ENCODE assay signal across 21 cellular contexts in the genomic region with DNA sequence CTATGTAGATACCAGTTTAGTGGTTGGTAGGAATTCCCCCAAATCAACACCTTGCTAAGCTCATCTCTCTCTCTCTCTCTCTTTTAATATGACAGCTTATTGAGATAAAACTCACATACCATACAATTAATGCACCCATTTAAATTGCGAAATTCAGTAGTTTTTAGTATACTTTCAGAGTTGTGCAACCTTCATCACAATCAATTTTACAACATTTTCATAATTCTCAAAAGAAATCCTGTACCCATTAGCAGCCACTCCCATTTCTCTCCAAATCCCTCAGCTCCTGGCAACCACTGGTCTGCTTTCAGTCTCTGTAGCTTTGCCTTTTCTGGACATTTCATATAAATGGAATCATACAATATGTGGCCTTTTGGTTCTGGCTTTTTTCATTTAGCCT. TPM values are rescaled to one million over a fixed set of nuclear protein-coding genes. Genes with fewer than 3 reads are reported as not detected.
DNase-seq lines count a peak whose midpoint lies in the region; ATAC-seq, FAIRE-seq and TF ChIP-seq lines count a peak whose summit lies in the region.
"Had no signal": no experiment of that assay in that cellular context is flagged by ENCODE, and none has a peak within 500 bp of the region (broad histone marks: within the 10 kb centered on the region; RNA-seq: fewer than 3 reads in every experiment).

No MANE protein-coding gene starts in this region.

- FAIRE-seq in astrocyte (lab: Jason Lieb, UNC), result no peak

- H3K4me1 Mint-ChIP-seq in astrocyte (ENCODE audit: low read depth, unreplicated experiment), result peaks cover 38% of the 10 kb centered on the region
- H3K4me1 Mint-ChIP-seq: activated CD8-positive, alpha-beta memory T cell treated with anti-CD3 and anti-CD28 coated beads, Interleukin-2, amount 10 ng/mL, durations not matched to agents 7 days and 5 days had no signal

- H3K27me3 ChIP-seq in astrocyte (ENCODE audit: insufficient read depth, low read length), result no peaks in the 10 kb centered on the region
- no peaks in the 10 kb centered on the region for H3K27me3 ChIP-seq in skeletal muscle satellite cell (ENCODE audit: control insufficient read depth, insufficient read depth, low read length)
- H3K27me3 ChIP-seq in aorta (ENCODE audit: control insufficient read depth in 1 of 2, insufficient read depth in 2 of 2, low read length in 1 of 2), result no peaks in the 10 kb centered on the region
- peaks cover 25% of the 10 kb centered on the region for H3K27me3 ChIP-seq in gastroesophageal sphincter
- H3K27me3 ChIP-seq: cardiac muscle cell had no signal

- H3K9me3 Mint-ChIP-seq in astrocyte (ENCODE audit: unreplicated experiment), result peaks cover 5% of the 10 kb centered on the region
- H3K9me3 Mint-ChIP-seq: activated naive CD8-positive, alpha-beta T cell treated with anti-CD3 and anti-CD28 coated beads, Interleukin-2, amount 10 ng/mL, durations not matched to agents 7 days and 5 days; activated T-helper 17 cell treated with anti-CD3 and anti-CD28 coated beads, Interleukin-2, amount 50 U/mL, for 72 hours had no signal

- H2AFZ ChIP-seq in astrocyte (ENCODE audit: low read depth, low read length), result no peak overlapping the region

- TF ChIP-seq EP300 in gastroesophageal sphincter (IDR thresholded peaks at IDR 0.05), result no peak

- H3K4me3 ChIP-seq in astrocyte (ENCODE audit: insufficient read depth, low read depth, low read length) (no peak overlapping the region), fibroblast of villous mesenchyme (ENCODE audit: low read depth, low read length) (peak overlapping the region; percentile 47), skeletal muscle satellite cell (ENCODE audit: low read length) (no peak overlapping the region), aorta (ENCODE audit: low read length in 2 of 2) (no peak overlapping the region), gastroesophageal sphincter (no peak overlapping the region)
- H3K4me3 ChIP-seq: cardiac muscle cell had no signal

- no peaks in the 10 kb centered on the region for H3K27me3 Mint-ChIP-seq in astrocyte (ENCODE audit: low read depth, unreplicated experiment)

- H3K4me1 ChIP-seq in astrocyte (ENCODE audit: insufficient read depth, low read length), result peaks cover 12% of the 10 kb centered on the region
- H3K4me1 ChIP-seq in skeletal muscle satellite cell (ENCODE audit: control insufficient read depth, insufficient read depth, low read length), result peaks cover 35% of the 10 kb centered on the region
- H3K4me1 ChIP-seq in aorta (ENCODE audit: control insufficient read depth in 1 of 2, insufficient read depth in 2 of 2, low read length in 2 of 2), result peaks cover 6 to 11% of the 10 kb centered on the region in 2 donors
- H3K4me1 ChIP-seq in gastroesophageal sphincter, result peaks cover 0 to 19% (median 3%) of the 10 kb centered on the region in 3 donors
- H3K4me1 ChIP-seq: BE2C had no signal

- peaks cover 14% of the 10 kb centered on the region for H3K36me3 ChIP-seq in astrocyte (ENCODE audit: insufficient read depth, low read length)
- H3K36me3 ChIP-seq in skeletal muscle satellite cell (ENCODE audit: insufficient read depth, low read length), result peaks cover 76% of the 10 kb centered on the region
- peaks cover 7 to 8% of the 10 kb centered on the region in 2 donors for H3K36me3 ChIP-seq in aorta (ENCODE audit: control insufficient read depth in 1 of 2, insufficient read depth in 2 of 2, low read length in 1 of 2)
- H3K36me3 ChIP-seq in gastroesophageal sphincter, result peaks cover 0 to 29% of the 10 kb centered on the region in 2 donors
- H3K36me3 ChIP-seq: BE2C, cardiac muscle cell had no signal

- H3K9ac ChIP-seq in astrocyte (ENCODE audit: low read length) (no peak overlapping the region), skeletal muscle satellite cell (ENCODE audit: low read depth, low read length) (peak overlapping the region; percentile 71)

- TF ChIP-seq POLR2A in gastroesophageal sphincter (IDR thresholded peaks at IDR 0.05), result no peak

- H3K27ac ChIP-seq in astrocyte (ENCODE audit: low read depth, low read length) (no peak overlapping the region), aorta (ENCODE audit: low read depth in 1 of 2, low read length in 2 of 2) (peak overlapping the region; percentile 94 to 98), gastroesophageal sphincter (peak overlapping the region in 2 of 4 donors; percentile 29 to 73)
- H3K27ac ChIP-seq: cardiac muscle cell, epithelial cell of prostate had no signal

- H3K9me3 ChIP-seq in astrocyte (ENCODE audit: insufficient read depth, low read depth, low read length) (no peaks in the 10 kb centered on the region), skeletal muscle satellite cell (replicated peaks; ENCODE audit: low read length) (no peaks in the 10 kb centered on the region), aorta (ENCODE audit: control insufficient read depth, low read length) (no peaks in the 10 kb centered on the region), gastroesophageal sphincter (no peaks in the 10 kb centered on the region)
- H3K9me3 ChIP-seq: BE2C had no signal

- WGBS in aorta, 2 donors, result 92 to 94% methylated on average over 1 of the region's 1 CpG
- 100% methylated on average over 1 of the region's 1 CpG for WGBS in gastroesophageal sphincter (ENCODE audit: low coverage in 1 of 2), 2 donors

- peaks cover 77% of the 10 kb centered on the region for H3K79me2 ChIP-seq in astrocyte (ENCODE audit: insufficient read depth, low read length)

- H3K4me3 Mint-ChIP-seq in astrocyte (ENCODE audit: unreplicated experiment), result peak overlapping the region; percentile 56
- H3K4me3 Mint-ChIP-seq: activated CD4-positive, alpha-beta T cell treated with anti-CD3 and anti-CD28 coated beads for 36 hours; activated CD8-positive, alpha-beta memory T cell treated with anti-CD3 and anti-CD28 coated beads, Interleukin-2, amount 10 ng/mL, durations not matched to agents 7 days and 5 days; activated naive CD8-positive, alpha-beta T cell treated with anti-CD3 and anti-CD28 coated beads, Interleukin-2, amount 10 ng/mL, durations not matched to agents 7 days and 5 days; activated T-helper 17 cell treated with anti-CD3 and anti-CD28 coated beads, Interleukin-2, amount 50 U/mL, for 72 hours had no signal

- no peak overlapping the region for H3K4me2 ChIP-seq in astrocyte (ENCODE audit: low read length)
- H3K4me2 ChIP-seq in skeletal muscle satellite cell (ENCODE audit: low read length), result peak overlapping the region; percentile 70

- ATAC-seq in aorta (ENCODE audit: low FRiP score), result no peak
- no peak for ATAC-seq in HG02885 (IDR thresholded peaks at IDR 0.05; ENCODE audit: poor library complexity, unreplicated experiment)
- no peak for ATAC-seq in gastroesophageal sphincter
- ATAC-seq: activated CD4-positive, alpha-beta T cell treated with anti-CD3 and anti-CD28 coated beads for 36 hours; activated CD8-positive, alpha-beta memory T cell treated with anti-CD3 and anti-CD28 coated beads, Interleukin-2, amount 10 ng/mL, durations not matched to agents 7 days and 5 days; activated T-helper 17 cell treated with anti-CD3 and anti-CD28 coated beads, Interleukin-2, amount 50 U/mL, for 72 hours had no signal

- DNase-seq in astrocyte (ENCODE audit: low read depth) (no peak), fibroblast of villous mesenchyme (ENCODE audit: low read depth) (peak; percentile 50), aorta (no peak), NCI-H526 (lab: John Stamatoyannopoulos, UW) (no peak)
- DNase-seq: activated CD4-positive, alpha-beta T cell treated with anti-CD3 and anti-CD28 coated beads for 36 hours; activated CD8-positive, alpha-beta memory T cell treated with anti-CD3 and anti-CD28 coated beads, Interleukin-2, amount 10 ng/mL, durations not matched to agents 7 days and 5 days; activated naive CD8-positive, alpha-beta T cell treated with anti-CD3 and anti-CD28 coated beads, Interleukin-2, amount 10 ng/mL, durations not matched to agents 7 days and 5 days; BE2C; COR-L47; left ventricle myocardium superior; NCI-H1048; NCI-H2081 treated with DMSO at 0.1 percent for 48 hours; NCI-H524; nucleus accumbens; stimulated activated CD4-positive, alpha-beta T cell treated with anti-CD3 and anti-CD28 coated beads, Interleukin-4, amount 100 ng/mL, for 24 hours had no signal

- H4K20me1 ChIP-seq in astrocyte (ENCODE audit: insufficient read depth, low read length), result peaks cover 76% of the 10 kb centered on the region

- H3K27ac Mint-ChIP-seq in astrocyte (ENCODE audit: unreplicated experiment), result no peak overlapping the region
- H3K27ac Mint-ChIP-seq: activated CD4-positive, alpha-beta T cell treated with anti-CD3 and anti-CD28 coated beads for 36 hours; activated CD8-positive, alpha-beta memory T cell treated with anti-CD3 and anti-CD28 coated beads, Interleukin-2, amount 10 ng/mL, durations not matched to agents 7 days and 5 days; activated naive CD8-positive, alpha-beta T cell treated with anti-CD3 and anti-CD28 coated beads, Interleukin-2, amount 10 ng/mL, durations not matched to agents 7 days and 5 days; activated T-helper 17 cell treated with anti-CD3 and anti-CD28 coated beads, Interleukin-2, amount 50 U/mL, for 72 hours had no signal

- TF ChIP-seq CTCF in astrocyte (IDR thresholded peaks at IDR 0.05; ENCODE audit: insufficient read depth, low read depth, low read length) (no peak), fibroblast of villous mesenchyme (IDR thresholded peaks at IDR 0.05; ENCODE audit: insufficient read depth, low read depth, low read length) (no peak), gastroesophageal sphincter (IDR thresholded peaks at IDR 0.05) (no peak)

- peaks cover 49% of the 10 kb centered on the region for H3K36me3 Mint-ChIP-seq in astrocyte (ENCODE audit: low read depth, unreplicated experiment)
- H3K36me3 Mint-ChIP-seq: activated CD8-positive, alpha-beta memory T cell treated with anti-CD3 and anti-CD28 coated beads, Interleukin-2, amount 10 ng/mL, durations not matched to agents 7 days and 5 days; activated naive CD8-positive, alpha-beta T cell treated with anti-CD3 and anti-CD28 coated beads, Interleukin-2, amount 10 ng/mL, durations not matched to agents 7 days and 5 days had no signal

- intact Hi-C loops in aorta (cut with DNase I), result loop anchor here in 1 of 2 donors (2.0 kb wide), 1 partner anchor 15 kb away; no protein-coding TSS in a partner anchor

RNA-seq across cellular contexts. Expression of a gene that starts 13.3 kb away (rescaled TPM):
- total RNA-seq in astrocyte (394 and 527 TPM in 2 replicates), fibroblast of villous mesenchyme (505 and 713 TPM in 2 replicates), aorta (100 to 1,000 TPM; 597 to 862 TPM), gastroesophageal sphincter (100 to 1,000 TPM in 3 of 4 donors, 10 to 100 TPM in 1; 39.4 to 409 (median 243) TPM)
- 250 and 318 TPM in 2 replicates for total RNA-seq in skeletal muscle satellite cell (2012; rRNA removed)
- 1,000 to 10,000 TPM in 1 of 2 donors, 100 to 1,000 TPM in 1; 405 to 1,814 TPM for polyA plus RNA-seq in aorta
- total RNA-seq: activated CD4-positive, alpha-beta T cell treated with anti-CD3 and anti-CD28 coated beads for 36 hours; activated CD8-positive, alpha-beta memory T cell treated with anti-CD3 and anti-CD28 coated beads, Interleukin-2, amount 10 ng/mL, durations not matched to agents 7 days and 5 days; activated naive CD8-positive, alpha-beta T cell treated with anti-CD3 and anti-CD28 coated beads, Interleukin-2, amount 10 ng/mL, durations not matched to agents 7 days and 5 days; activated T-helper 17 cell treated with anti-CD3 and anti-CD28 coated beads, Interleukin-2, amount 50 U/mL, for 72 hours; cardiac muscle cell had no signal
